ENCODE assay signal across 1 cellular context in the genomic region with DNA sequence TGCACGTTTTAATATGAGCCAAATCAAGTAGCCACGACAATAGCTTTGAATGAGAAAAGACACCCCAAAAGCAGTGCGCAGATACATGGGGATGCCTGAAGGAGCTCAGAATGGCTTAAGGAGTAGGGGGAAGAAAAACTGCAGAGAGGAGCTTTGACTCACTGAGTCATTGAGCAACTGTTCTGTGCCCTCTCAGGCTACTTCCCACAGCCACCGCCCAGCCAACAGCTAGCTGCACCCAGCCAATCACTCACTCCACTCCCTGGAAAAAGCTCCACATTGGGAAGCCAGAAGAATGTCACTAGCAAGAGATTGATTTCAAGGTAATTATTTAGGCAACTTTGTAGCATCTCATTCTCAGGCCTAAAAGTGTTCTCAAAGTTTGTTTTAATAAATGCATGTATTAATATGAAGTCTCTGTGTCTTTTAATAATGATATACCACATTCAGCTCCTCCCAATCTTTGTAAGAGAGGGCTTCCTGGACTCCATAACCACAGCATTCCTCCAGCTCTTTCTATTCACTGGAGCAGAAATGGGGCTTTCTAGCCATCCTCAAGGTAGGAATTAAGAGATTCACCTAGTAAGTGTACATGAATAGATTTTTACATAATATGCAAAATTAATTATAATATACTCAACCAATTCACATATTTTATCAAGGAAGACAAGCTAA.
TF ChIP-seq lines count a peak whose summit lies in the region.

No MANE protein-coding gene starts in this region.

TF ChIP-seq in IMR-90, 13 proteins besides CTCF, POLR2A, EP300 and RAD21 (continued from another document):
- TF ChIP-seq RFX5 (IDR thresholded peaks at IDR 0.05; ENCODE audit: low read depth, low read length) = no peak
- no peak for TF ChIP-seq MAFK (IDR thresholded peaks at IDR 0.05; ENCODE audit: low read depth, low read length)
- TF ChIP-seq, protein P1, sequence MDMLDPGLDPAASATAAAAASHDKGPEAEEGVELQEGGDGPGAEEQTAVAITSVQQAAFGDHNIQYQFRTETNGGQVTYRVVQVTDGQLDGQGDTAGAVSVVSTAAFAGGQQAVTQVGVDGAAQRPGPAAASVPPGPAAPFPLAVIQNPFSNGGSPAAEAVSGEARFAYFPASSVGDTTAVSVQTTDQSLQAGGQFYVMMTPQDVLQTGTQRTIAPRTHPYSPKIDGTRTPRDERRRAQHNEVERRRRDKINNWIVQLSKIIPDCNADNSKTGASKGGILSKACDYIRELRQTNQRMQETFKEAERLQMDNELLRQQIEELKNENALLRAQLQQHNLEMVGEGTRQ (IDR thresholded peaks at IDR 0.05; ENCODE audit: low read depth, low read length) = no peak
- TF ChIP-seq CHD1 (IDR thresholded peaks at IDR 0.05; ENCODE audit: low read depth, low read length) = no peak
- no peak for TF ChIP-seq NFE2L2 (IDR thresholded peaks at IDR 0.05; ENCODE audit: low read depth, low read length)
